In genomic region chr15:31347067-31347975, GRCh38 we compare ENCODE assay signal across 7 cellular contexts. TPM values are rescaled to one million over a fixed set of nuclear protein-coding genes. Genes with fewer than 3 reads are reported as not detected.
DNase-seq lines count a peak whose midpoint lies in the region; ATAC-seq and TF ChIP-seq lines count a peak whose summit lies in the region.

No MANE protein-coding gene starts in this region.

- H3K27ac ChIP-seq in rectal smooth muscle tissue (ENCODE audit: low read depth, low read length) (no peak overlapping the region), transverse colon (peak overlapping the region; percentile 78 to 86 (median 82)), adrenal gland (peak overlapping the region in 2 of 5 donors; percentile 54 to 83)

- CTCF ChIA-PET in WTC11 (lab: Charles Lee) = interaction anchor here (0.7 to 2.1 kb wide), 5 partner anchors 10 to 147 kb away, joined by 3 to 12 read pairs (median 3); no protein-coding TSS in a partner anchor

- in situ Hi-C loops in transverse colon (cut with MboI; ENCODE audit: low pct_ligation_motif_present in 1 of 4, low pct_unique_long_range_greater_than_20kb in 1 of 4, low sequenced_read_pairs in 3 of 4) = no loop called here

- H3K9ac ChIP-seq in rectal smooth muscle tissue (ENCODE audit: low read length) = peak overlapping the region; percentile 16

- DNase-seq in WTC11 (ENCODE audit: low spot score) (no peak), transverse colon (no peak), inferior parietal cortex (ENCODE audit: extremely low spot score) (no peak), adrenal gland (no peak)
- peak in 3 of 4 experiments; percentile 43 to 82 (median 76) for DNase-seq in activated naive CD4-positive, alpha-beta T cell (lab: John Stamatoyannopoulos, UW)

- intact Hi-C loops in transverse colon (cut with DNase I; ENCODE audit: low total_unique reads) (no loop called here), adrenal gland (cut with DNase I) (no loop called here)

- POLR2A ChIA-PET in WTC11 (lab: Charles Lee) = no interaction called here

- H3K9me3 ChIP-seq in transverse colon (no peaks in the 10 kb centered on the region), adrenal gland (replicated peaks in 1 of 3) (no peaks in the 10 kb centered on the region)

- H3K27me3 ChIP-seq in rectal smooth muscle tissue (ENCODE audit: control insufficient read depth, insufficient read depth, low read length) (no peaks in the 10 kb centered on the region), transverse colon (no peaks in the 10 kb centered on the region), adrenal gland (no peaks in the 10 kb centered on the region)

- peak overlapping the region; percentile 36; the same call in 1 of the 2 replicates for H3K27ac Mint-ChIP-seq in WTC11

- TF ChIP-seq POLR2A in transverse colon (IDR thresholded peaks at IDR 0.05) (no peak), adrenal gland (IDR thresholded peaks at IDR 0.05) (no peak)

- no peaks in the 10 kb centered on the region for H3K36me3 ChIP-seq in rectal smooth muscle tissue (ENCODE audit: control insufficient read depth, insufficient read depth, low read length)
- H3K36me3 ChIP-seq in transverse colon = no peaks in the 10 kb centered on the region
- H3K36me3 ChIP-seq in adrenal gland (replicated peaks in 1 of 2) = peaks cover 0 to 4% of the 10 kb centered on the region in 2 donors

- no peak for TF ChIP-seq CTCF in WTC11 (IDR thresholded peaks at IDR 0.05)
- TF ChIP-seq CTCF in transverse colon (IDR thresholded peaks at IDR 0.05) = no peak
- no peak for TF ChIP-seq CTCF in adrenal gland (IDR thresholded peaks at IDR 0.05)

- H3K4me3 Mint-ChIP-seq in WTC11 = no peak overlapping the region

- no peak for TF ChIP-seq EP300 in transverse colon (IDR thresholded peaks at IDR 0.05; ENCODE audit: low read depth)

- no peaks in the 10 kb centered on the region for H3K27me3 Mint-ChIP-seq in WTC11 (ENCODE audit: low read depth)

- peaks cover 48% of the 10 kb centered on the region for H3K4me1 Mint-ChIP-seq in WTC11

- H3K4me3 ChIP-seq in rectal smooth muscle tissue (ENCODE audit: low read length) (no peak overlapping the region), transverse colon (no peak overlapping the region), adrenal gland (no peak overlapping the region)

- H3K9me3 Mint-ChIP-seq in WTC11 = no peaks in the 10 kb centered on the region

- no peak for ATAC-seq in WTC11
- ATAC-seq in GM21528 (IDR thresholded peaks at IDR 0.05; ENCODE audit: low FRiP score, unreplicated experiment) = no peak

- peaks cover 15% of the 10 kb centered on the region for H3K4me1 ChIP-seq in rectal smooth muscle tissue (ENCODE audit: control insufficient read depth, insufficient read depth, low read length)
- H3K4me1 ChIP-seq in transverse colon = peaks cover 53 to 100% (median 76%) of the 10 kb centered on the region in 4 donors
- H3K4me1 ChIP-seq in adrenal gland (replicated peaks in 1 of 2) = peaks cover 10 to 57% of the 10 kb centered on the region in 2 donors

- WGBS in transverse colon (ENCODE audit: low coverage in 1 of 2), 2 donors = 83% methylated on average over 14 of the region's 14 CpGs; no CpG with 5 or more reads in 1 of the 2 donors
- 85 to 89% (median 87%) methylated on average over 10 to 14 of the region's 14 CpGs for WGBS in adrenal gland, 4 donors

- no peaks in the 10 kb centered on the region for H3K36me3 Mint-ChIP-seq in WTC11

TF ChIP-seq in WTC11, 78 proteins besides CTCF, POLR2A, EP300 and RAD21:
- TF ChIP-seq SP1 (CRISPR knock-in tag; conservative IDR thresholded peaks at IDR 0.05) (no peak), PRRX2 (CRISPR knock-in tag; IDR thresholded peaks at IDR 0.05) (no peak)

RNA-seq across cellular contexts. Expression of gene KLF13, which starts 20.7 kb away (rescaled TPM):
- total RNA-seq in WTC11 (2021) (36.9 to 38.1 TPM (median 37.2 TPM) in 3 replicates), transverse colon (10 to 100 TPM; 39.0 to 81.2 (median 68.8) TPM), adrenal gland (10 to 100 TPM; 19.9 to 65.9 (median 37.8) TPM)
- 10 to 100 TPM; 17.3 to 33.5 (median 21.0) TPM for polyA plus RNA-seq in adrenal gland

Comparison
In these comparisons a context has a peak if more than half of its experiments do, and no peak if none do; other contexts are left out.
1. DNase-seq: peak in activated naive CD4-positive, alpha-beta T cell (3 of 4); none in WTC11 (single experiment), transverse colon (single experiment), inferior parietal cortex (single experiment) and adrenal gland (0 of 7).